ENCODE assay signal across 8 cellular contexts in genomic region chr19:940591-941291, GRCh38. TPM values are rescaled to one million over a fixed set of nuclear protein-coding genes. Genes with fewer than 3 reads are reported as not detected.
DNase-seq lines count a peak whose midpoint lies in the region; ATAC-seq and TF ChIP-seq lines count a peak whose summit lies in the region.

No MANE protein-coding gene starts in this region.

- H3K9me3 ChIP-seq in Panc1 (ENCODE audit: control insufficient read depth, insufficient read depth, low read depth, low read length), result no peaks in the 10 kb centered on the region
- H3K9me3 ChIP-seq in psoas muscle, result no peaks in the 10 kb centered on the region

- H3K27me3 ChIP-seq in Panc1 (ENCODE audit: control insufficient read depth, insufficient read depth, low read length), result no peaks in the 10 kb centered on the region
- peaks cover 0 to 1% (median 0%) of the 10 kb centered on the region in 3 donors for H3K27me3 ChIP-seq in psoas muscle (ENCODE audit: insufficient read depth in 3 of 3, low read length in 2 of 3)

- TF ChIP-seq CTCF in GM20000 (IDR thresholded peaks at IDR 0.05; ENCODE audit: extremely low read depth, missing control alignments) (no peak), Panc1 (IDR thresholded peaks at IDR 0.05) (no peak), psoas muscle (IDR thresholded peaks at IDR 0.05) (no peak)

- 23 to 38% (median 26%) methylated on average over 49 to 64 of the region's 64 CpGs for WGBS in psoas muscle, 3 donors

- intact Hi-C loops in Panc1 (cut with micrococcal nuclease; ENCODE audit: unreplicated experiment) (no loop called here), psoas muscle (cut with DNase I) (no loop called here)

- peak overlapping the region; percentile 13 to 24; a peak in 2 of 4 replicates for H3K4me3 ChIP-seq in Panc1 (ENCODE audit: low read depth in 2 of 2, low read length in 2 of 2)
- peak overlapping the region; percentile 58 for H3K4me3 ChIP-seq in psoas muscle

- H3K27ac ChIP-seq in Panc1 (ENCODE audit: low read length), result peak overlapping the region; percentile 61; the same call in 1 of the 2 replicates
- H3K27ac ChIP-seq in psoas muscle, result peak overlapping the region; percentile 80

- ATAC-seq in Panc1 (peak; percentile 81), psoas muscle (peak; percentile 68 to 83 (median 78)), HG03342 (IDR thresholded peaks at IDR 0.05; ENCODE audit: unreplicated experiment) (no peak)

- H3K36me3 ChIP-seq in Panc1 (ENCODE audit: control insufficient read depth, insufficient read depth, low read length) (no peaks in the 10 kb centered on the region), psoas muscle (ENCODE audit: insufficient read depth in 1 of 2, low read depth in 1 of 2) (no peaks in the 10 kb centered on the region)

- BruUV-seq in Panc1 (replicated peaks; lab: Mats Ljungman, UMichigan), result no TSS peak

- DNase-seq in AG20443 (ENCODE audit: low spot score), result peak; percentile 81
- DNase-seq in GM20000 (ENCODE audit: low spot score), result peak; percentile 64
- no peak for DNase-seq in Panc1 (ENCODE audit: low read depth, low spot score)
- peak; percentile 51 for DNase-seq in activated T-helper 9 cell treated with anti-CD3 and anti-CD28 coated beads, Interleukin-2, amount 50 U/mL, for 16 hours (ENCODE audit: low read depth)
- peak; percentile 81 for DNase-seq in globus pallidus (ENCODE audit: low spot score)
- DNase-seq in psoas muscle, result peak; percentile 75 to 83
- DNase-seq in GM19240 (ENCODE audit: insufficient read length, low spot score), result no peak

- CTCF ChIA-PET in Panc1 (lab: Charles Lee), result no interaction called here

- in situ Hi-C loops in Panc1 (cut with HindIII; ENCODE audit: low pct_unique_long_range_greater_than_20kb, low sequenced_read_pairs), result no loop called here

- POLR2A ChIA-PET in Panc1 (lab: Charles Lee), result no interaction called here

- H3K4me1 ChIP-seq in Panc1 (ENCODE audit: control insufficient read depth, insufficient read depth, low read length), result peaks cover 5% of the 10 kb centered on the region
- H3K4me1 ChIP-seq in psoas muscle, result peaks cover 10% of the 10 kb centered on the region

RNA-seq across cellular contexts. Expression of gene ARID3A, which starts 14.9 kb away (rescaled TPM):
- total RNA-seq in Panc1 (2021; ENCODE audit: unreplicated experiment), result 28.9 TPM
- 27.8 TPM for polyA plus RNA-seq in Panc1 (2012; ENCODE audit: insufficient read length)
- total RNA-seq in psoas muscle, result 1 to 10 TPM; 4.2 to 6.7 (median 4.9) TPM
- 1 to 10 TPM; 2.3 to 4.2 (median 3.2) TPM for polyA plus RNA-seq in psoas muscle

RNA-seq across cellular contexts. Expression of gene KISS1R, which starts 23.6 kb away (rescaled TPM):
- total RNA-seq in Panc1 (2021; ENCODE audit: unreplicated experiment) (0.92 TPM), psoas muscle (not detected)
- polyA plus RNA-seq in Panc1 (2012; ENCODE audit: insufficient read length), result 6.5 TPM
- polyA plus RNA-seq in psoas muscle, result under 1 TPM in 1 of 3 donors, not detected in 2; 0.16 TPM

RNA-seq across cellular contexts. Expression of gene R3HDM4, which starts 27.7 kb away (rescaled TPM):
- total RNA-seq in Panc1 (2021; ENCODE audit: unreplicated experiment) (43.5 TPM), psoas muscle (10 to 100 TPM; 17.8 to 56.8 (median 50.6) TPM)
- 39.7 TPM for polyA plus RNA-seq in Panc1 (2012; ENCODE audit: insufficient read length)
- polyA plus RNA-seq in psoas muscle, result 10 to 100 TPM; 37.4 to 92.0 (median 60.8) TPM

RNA-seq across cellular contexts. Expression of gene WDR18, which starts 43.4 kb away (rescaled TPM):
- total RNA-seq in Panc1 (2021; ENCODE audit: unreplicated experiment), result 44.0 TPM
- 79.2 TPM for polyA plus RNA-seq in Panc1 (2012; ENCODE audit: insufficient read length)
- 10 to 100 TPM; 17.4 to 28.0 (median 20.3) TPM for total RNA-seq in psoas muscle
- polyA plus RNA-seq in psoas muscle, result 10 to 100 TPM; 30.8 to 77.9 (median 39.0) TPM

RNA-seq across cellular contexts. Expression of gene RNU6-9, which starts 47.5 kb away (rescaled TPM):
- not detected for total RNA-seq in Panc1 (2021; ENCODE audit: unreplicated experiment)
- polyA plus RNA-seq in Panc1 (2012; ENCODE audit: insufficient read length), result not detected
- total RNA-seq in psoas muscle, result not detected
- polyA plus RNA-seq in psoas muscle, result not detected

Comparison
In these comparisons a context has a peak if more than half of its experiments do, and no peak if none do; other contexts are left out.
1. DNase-seq: peak in AG20443 (single experiment), GM20000 (single experiment), activated T-helper 9 cell treated with anti-CD3 and anti-CD28 coated beads, Interleukin-2, amount 50 U/mL, for 16 hours (single experiment), globus pallidus (single experiment) and psoas muscle (2 of 2); none in Panc1 (single experiment) and GM19240 (single experiment).